Comparison of ENCODE assay signal across 24 cellular contexts in genomic region chr11:437228-437870, GRCh38. TPM values are rescaled to one million over a fixed set of nuclear protein-coding genes. Genes with fewer than 3 reads are reported as not detected.
"Had no signal": no experiment of that assay in that cellular context is flagged by ENCODE, and none has a peak within 500 bp of the region (broad histone marks: within the 10 kb centered on the region; RNA-seq: fewer than 3 reads in every experiment).

No MANE protein-coding gene starts in this region.

- H3K27ac ChIP-seq: adrenal gland had no signal

- H3K27me3 Mint-ChIP-seq: activated naive CD8-positive, alpha-beta T cell; T-helper 17 cell had no signal

- H3K4me3 ChIP-seq: adrenal gland had no signal

- DNase-seq: activated CD4-positive, alpha-beta T cell treated with anti-CD3 and anti-CD28 coated beads for 48 hours; activated CD4-positive, alpha-beta T cell treated with anti-CD3 and anti-CD28 coated beads, Interleukin-2, amount 50 U/mL, for 4 hours; activated CD4-positive, CD25-positive, alpha-beta regulatory T cell treated with anti-CD3 and anti-CD28 coated beads, Interleukin-2, amount 50 U/mL, for 72 hours; activated CD8-positive, alpha-beta memory T cell treated with anti-CD3 and anti-CD28 coated beads, Interleukin-2, amount 50 U/mL, for 48 hours; activated CD8-positive, alpha-beta T cell treated with anti-CD3 and anti-CD28 coated beads, Interleukin-2, amount 10 ng/mL, durations not matched to agents 7 days and 5 days; activated effector memory CD4-positive, alpha-beta T cell treated with Interleukin-2 at 50 U/mL for 16 hours; activated naive CD4-positive, alpha-beta T cell treated with Interleukin-2 at 50 U/mL for 16 hours; activated T-cell treated with anti-CD3 and anti-CD28 coated beads, Interleukin-2, amount 50 U/mL, for 1 hour; adrenal gland; anterior cingulate cortex; caudate nucleus; Karpas-422; MM.1S; NCI-H1105; NCI-H1436; NCI-H1694 treated with DMSO at 0.1 percent for 48 hours; NCI-H2029 treated with DMSO at 0.1 percent for 48 hours; NCI-H524; SIG-M5; T-helper 17 cell; T-helper 9 cell had no signal

- H3K36me3 ChIP-seq: adrenal gland had no signal

- H3K27ac Mint-ChIP-seq: activated CD8-positive, alpha-beta T cell treated with anti-CD3 and anti-CD28 coated beads, Interleukin-2, amount 10 ng/mL, durations not matched to agents 7 days and 5 days; activated naive CD8-positive, alpha-beta T cell; T-helper 17 cell; WTC11 had no signal

- FAIRE-seq: RCC 7860 had no signal

- H3K36me3 Mint-ChIP-seq: activated naive CD8-positive, alpha-beta T cell had no signal

- H3K4me1 ChIP-seq: adrenal gland had no signal

- H3K9me3 ChIP-seq: adrenal gland had no signal

- H3K4me3 Mint-ChIP-seq: activated CD8-positive, alpha-beta T cell treated with anti-CD3 and anti-CD28 coated beads, Interleukin-2, amount 10 ng/mL, durations not matched to agents 7 days and 5 days; activated naive CD8-positive, alpha-beta T cell; T-helper 17 cell; WTC11 had no signal

- ATAC-seq: activated CD8-positive, alpha-beta T cell treated with anti-CD3 and anti-CD28 coated beads, Interleukin-2, amount 10 ng/mL, durations not matched to agents 7 days and 5 days; T-helper 17 cell; WTC11 had no signal

RNA-seq across cellular contexts. Expression of gene PKP3, which starts 43.3 kb away (rescaled TPM):
- total RNA-seq: T-helper 17 cell had no signal
